14 cellular contexts compared by ENCODE assay signal in the genomic region with DNA sequence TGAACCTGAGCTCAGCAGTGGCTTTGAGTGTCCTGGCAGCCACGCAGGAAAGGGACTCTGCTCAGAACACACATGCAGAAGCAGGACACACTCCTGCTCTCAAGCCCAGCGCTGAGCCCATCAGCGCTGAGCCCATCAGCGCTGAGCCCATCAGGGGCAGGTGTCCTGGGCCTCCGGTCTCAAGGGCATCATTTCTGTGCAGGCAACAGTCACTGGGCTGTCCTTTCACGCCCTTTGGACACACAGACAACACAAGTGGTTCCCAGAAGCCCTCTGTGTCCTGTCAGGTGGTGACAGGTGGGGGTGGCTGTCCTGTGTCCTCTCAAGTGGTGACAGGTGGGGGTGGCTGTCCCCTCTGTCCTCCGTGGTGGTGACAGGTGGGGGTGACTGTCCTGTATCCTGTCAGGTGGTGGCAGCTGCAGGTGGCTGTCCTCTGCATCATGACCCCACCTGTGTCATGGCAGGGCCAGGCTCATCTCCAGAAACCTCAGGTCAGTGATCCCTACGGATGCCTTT. TPM values are rescaled to one million over a fixed set of nuclear protein-coding genes. Genes with fewer than 3 reads are reported as not detected.
DNase-seq lines count a peak whose midpoint lies in the region; ATAC-seq and TF ChIP-seq lines count a peak whose summit lies in the region.
"Had no signal": no experiment of that assay in that cellular context is flagged by ENCODE, and none has a peak within 500 bp of the region (broad histone marks: within the 10 kb centered on the region; RNA-seq: fewer than 3 reads in every experiment).

No MANE protein-coding gene starts in this region.

- no peak overlapping the region for H3K4me2 ChIP-seq in osteoblast (ENCODE audit: insufficient read depth, low read length)

- H3K4me3 Mint-ChIP-seq in T-helper 1 cell treated with Interleukin-12 subunit alpha and Interleukin-12 subunit beta and Interleukin-4 antibody, amounts not matched to agents 30 μg/mL and 1 μg/mL, for 36 hours = no peak overlapping the region
- peak overlapping the region; percentile 42 for H3K4me3 Mint-ChIP-seq in CD4-positive, alpha-beta T cell
- H3K4me3 Mint-ChIP-seq in chondrocyte (ENCODE audit: unreplicated experiment) = no peak overlapping the region

- ATAC-seq in CD4-positive, alpha-beta T cell (ENCODE audit: poor library complexity) = no peak
- no peak for ATAC-seq in GM19351 (IDR thresholded peaks at IDR 0.05; ENCODE audit: unreplicated experiment)

- no peaks in the 10 kb centered on the region for H3K9me3 Mint-ChIP-seq in T-helper 1 cell treated with Interleukin-12 subunit alpha and Interleukin-12 subunit beta and Interleukin-4 antibody, amounts not matched to agents 30 μg/mL and 1 μg/mL, for 36 hours
- H3K9me3 Mint-ChIP-seq in CD4-positive, alpha-beta T cell = no peaks in the 10 kb centered on the region
- peaks cover 4% of the 10 kb centered on the region for H3K9me3 Mint-ChIP-seq in chondrocyte (ENCODE audit: low read depth)

- no peak overlapping the region for H3K27ac ChIP-seq in CD4-positive, alpha-beta T cell (ENCODE audit: low read depth, low read length)
- H3K27ac ChIP-seq in osteoblast (ENCODE audit: low read depth, low read length) = no peak overlapping the region
- H3K27ac ChIP-seq: BLaER1 treated with 17β-estradiol and CSF1 and Interleukin-3, amounts not matched to agents 10 nM and 100 nM had no signal

- H3K27me3 Mint-ChIP-seq in T-helper 1 cell treated with Interleukin-12 subunit alpha and Interleukin-12 subunit beta and Interleukin-4 antibody, amounts not matched to agents 30 μg/mL and 1 μg/mL, for 36 hours (ENCODE audit: low read depth) = peaks cover 9% of the 10 kb centered on the region
- H3K27me3 Mint-ChIP-seq in CD4-positive, alpha-beta T cell = no peaks in the 10 kb centered on the region
- H3K27me3 Mint-ChIP-seq in chondrocyte (ENCODE audit: low read depth) = peaks cover 66% of the 10 kb centered on the region
- H3K27me3 Mint-ChIP-seq: CD4-positive, CD25-positive, alpha-beta regulatory T cell had no signal

- H3K4me1 Mint-ChIP-seq in T-helper 1 cell treated with Interleukin-12 subunit alpha and Interleukin-12 subunit beta and Interleukin-4 antibody, amounts not matched to agents 30 μg/mL and 1 μg/mL, for 36 hours (ENCODE audit: low read depth) = peaks cover 22% of the 10 kb centered on the region
- H3K4me1 Mint-ChIP-seq in CD4-positive, alpha-beta T cell (ENCODE audit: low read depth) = peaks cover 39% of the 10 kb centered on the region
- H3K4me1 Mint-ChIP-seq in chondrocyte (ENCODE audit: low read depth) = peaks cover 18% of the 10 kb centered on the region

- intact Hi-C loops in CD4-positive, alpha-beta T cell (cut with DNase I, micrococcal nuclease) = loop anchor here (5.0 to 10.0 kb wide), 3 partner anchors 83 to 489 kb away; partner anchors contain the start of genes BRD9 (in 1 of the 2) and TRIP13 (in 1 of the 2)

- no peaks in the 10 kb centered on the region for H3K9me3 ChIP-seq in CD4-positive, alpha-beta T cell (ENCODE audit: control insufficient read depth, low read length)
- no peaks in the 10 kb centered on the region for H3K9me3 ChIP-seq in osteoblast (ENCODE audit: low read depth, low read length)

- H3K4me3 ChIP-seq in osteoblast (ENCODE audit: insufficient read depth, low read length) = no peak overlapping the region
- H3K4me3 ChIP-seq: BLaER1 treated with 17β-estradiol and CSF1 and Interleukin-3, amounts not matched to agents 10 nM and 100 nM; HAP-1 had no signal

- no peak for TF ChIP-seq CTCF in CD4-positive, alpha-beta T cell (IDR thresholded peaks at IDR 0.05)
- no peak for TF ChIP-seq CTCF in osteoblast (IDR thresholded peaks at IDR 0.05; ENCODE audit: extremely low read depth, low read depth, low read length)
- TF ChIP-seq CTCF in chondrocyte (IDR thresholded peaks at IDR 0.05) = no peak

- CTCF ChIA-PET in CD4-positive, alpha-beta T cell (lab: Charles Lee) = no interaction called here

- peak overlapping the region; percentile 49 for H3K27ac Mint-ChIP-seq in T-helper 1 cell treated with Interleukin-12 subunit alpha and Interleukin-12 subunit beta and Interleukin-4 antibody, amounts not matched to agents 30 μg/mL and 1 μg/mL, for 36 hours
- peak overlapping the region; percentile 99 for H3K27ac Mint-ChIP-seq in CD4-positive, alpha-beta T cell
- no peak overlapping the region for H3K27ac Mint-ChIP-seq in chondrocyte (ENCODE audit: unreplicated experiment)
- H3K27ac Mint-ChIP-seq: CD4-positive, CD25-positive, alpha-beta regulatory T cell had no signal

- no peaks in the 10 kb centered on the region for H3K36me3 Mint-ChIP-seq in T-helper 1 cell treated with Interleukin-12 subunit alpha and Interleukin-12 subunit beta and Interleukin-4 antibody, amounts not matched to agents 30 μg/mL and 1 μg/mL, for 36 hours (ENCODE audit: low read depth)
- H3K36me3 Mint-ChIP-seq in CD4-positive, alpha-beta T cell (ENCODE audit: low read depth) = peaks cover 3% of the 10 kb centered on the region
- H3K36me3 Mint-ChIP-seq in chondrocyte (ENCODE audit: low read depth) = no peaks in the 10 kb centered on the region
- H3K36me3 Mint-ChIP-seq: CD4-positive, CD25-positive, alpha-beta regulatory T cell had no signal

- no peak overlapping the region for H2AFZ ChIP-seq in osteoblast (ENCODE audit: low read length)

- H3K36me3 ChIP-seq in osteoblast (ENCODE audit: insufficient read depth, low read length) = no peaks in the 10 kb centered on the region
- H3K36me3 ChIP-seq: HAP-1 had no signal

- H3K4me1 ChIP-seq in osteoblast (ENCODE audit: insufficient read depth, low read length) = no peaks in the 10 kb centered on the region

- POLR2A ChIA-PET in CD4-positive, alpha-beta T cell (lab: Charles Lee) = interaction anchor here (3.6 to 3.7 kb wide), 2 partner anchors 40 to 68 kb away, joined by 24 to 38 read pairs; partner anchors contain the start of gene CLPTM1L

- no peaks in the 10 kb centered on the region for H4K20me1 ChIP-seq in osteoblast (ENCODE audit: insufficient read depth, low read length)
- H4K20me1 ChIP-seq: BLaER1 treated with 17β-estradiol and CSF1 and Interleukin-3, amounts not matched to agents 10 nM and 100 nM had no signal

- no peaks in the 10 kb centered on the region for H3K79me2 ChIP-seq in osteoblast (ENCODE audit: insufficient read depth, low read length)

- H3K27me3 ChIP-seq in CD4-positive, alpha-beta T cell (ENCODE audit: control insufficient read depth, insufficient read depth, low read length) = no peaks in the 10 kb centered on the region
- H3K27me3 ChIP-seq in osteoblast (ENCODE audit: insufficient read depth, low read length) = peaks cover 31% of the 10 kb centered on the region

- DNase-seq in T-helper 1 cell (no peak), DMS53 treated with DMSO at 0.1 percent for 48 hours (lab: John Stamatoyannopoulos, UW; ENCODE audit: unreplicated experiment) (peak; percentile 94), osteoblast (ENCODE audit: insufficient read length, low spot score, missing footprints) (peak; percentile 83), chondrocyte (ENCODE audit: low spot score) (no peak)
- DNase-seq in CD4-positive, alpha-beta T cell = no peak
- DNase-seq: ACHN; CD4-positive, CD25-positive, alpha-beta regulatory T cell; DND-41; GDM1; IMR-90 had no signal

RNA-seq across cellular contexts. Expression of gene CLPTM1L, which starts 39.0 kb away (rescaled TPM):
- total RNA-seq in CD4-positive, alpha-beta T cell = 10 to 100 TPM; 47.2 to 47.4 TPM
- 134 and 139 TPM in 2 replicates for total RNA-seq in osteoblast
- total RNA-seq in chondrocyte = 75.8 to 108 TPM (median 81.6 TPM) in 3 replicates

Comparison
In these comparisons a context has a peak if more than half of its experiments do, and no peak if none do; other contexts are left out.
1. DNase-seq: peak in DMS53 treated with DMSO at 0.1 percent for 48 hours (single experiment) and osteoblast (single experiment); none in T-helper 1 cell (0 of 5), CD4-positive, alpha-beta T cell (0 of 10) and chondrocyte (single experiment).